In genomic region chr10:50314169-50315071, GRCh38 we compare ENCODE assay signal across 29 cellular contexts.
"Had no signal": no experiment of that assay in that cellular context is flagged by ENCODE, and none has a peak within 500 bp of the region (broad histone marks: within the 10 kb centered on the region; RNA-seq: fewer than 3 reads in every experiment).

No MANE protein-coding gene starts in this region.

- H3K27me3 Mint-ChIP-seq: dendritic cell treated with granulocyte-macrophage colony-stimulating factor and Interleukin-4, amounts not matched to agents 40 ng/mL and 50 ng/mL, for 4 days; naive B cell had no signal

- H3K27ac ChIP-seq: colonic mucosa, gastrocnemius medialis, prostate gland, right atrium auricular region, thoracic aorta, tibial nerve, upper lobe of left lung, uterus had no signal

- ATAC-seq: esophagus mucosa, gastrocnemius medialis, left lobe of liver, mucosa of descending colon, sciatic nerve had no signal

- H3K4me3 Mint-ChIP-seq: dendritic cell treated with granulocyte-macrophage colony-stimulating factor and Interleukin-4, amounts not matched to agents 40 ng/mL and 50 ng/mL, for 4 days; endodermal cell; mesothelial cell of epicardium; nephron progenitor cell had no signal

- H3K4me1 Mint-ChIP-seq: nephron progenitor cell had no signal

- H3K4me1 ChIP-seq: colonic mucosa, prostate gland, uterus had no signal

- H3K9me3 ChIP-seq: colonic mucosa, gastrocnemius medialis, prostate gland, right atrium auricular region, thoracic aorta, upper lobe of left lung, uterus had no signal

- H3K27ac Mint-ChIP-seq: dendritic cell treated with granulocyte-macrophage colony-stimulating factor and Interleukin-4, amounts not matched to agents 40 ng/mL and 50 ng/mL, for 4 days; endodermal cell; mesothelial cell of epicardium; nephron progenitor cell had no signal

- DNase-seq: colonic mucosa; effector CD8-positive, alpha-beta T cell; endodermal cell; foreskin fibroblast; gastrocnemius medialis; head of caudate nucleus; kidney; mesenchymal stem cell; mucosa of descending colon; naive B cell; nephron progenitor cell; nucleus accumbens; stimulated activated CD4-positive, alpha-beta T cell treated with anti-CD3 and anti-CD28 coated beads, Interleukin-12 subunit alpha, Interleukin-12 subunit beta, amount 100 ng/mL, for 4 hours; stimulated activated CD4-positive, alpha-beta T cell treated with anti-CD3 and anti-CD28 coated beads, Interleukin-1b, Interleukin-23, amount 100 ng/mL, for 48 hours; stimulated activated CD4-positive, alpha-beta T cell treated with anti-CD3 and anti-CD28 coated beads, Interleukin-4, amount 100 ng/mL, for 1 hour; stimulated activated CD8-positive, alpha-beta memory T cell treated with anti-CD3 and anti-CD28 coated beads, Interleukin-4, amount 100 ng/mL, for 48 hours; stimulated activated naive CD4-positive, alpha-beta T cell treated with Interleukin-2 at 50 U/mL for 16 hours; upper lobe of left lung; uterus had no signal

- H3K27me3 ChIP-seq: colonic mucosa, gastrocnemius medialis, right atrium auricular region, tibial nerve, upper lobe of left lung, uterus had no signal

- H3K36me3 ChIP-seq: colonic mucosa, prostate gland, uterus had no signal

- H3K4me3 ChIP-seq: colonic mucosa, gastrocnemius medialis, mucosa of descending colon, prostate gland, right atrium auricular region, smooth muscle cell, thoracic aorta, tibial nerve, upper lobe of left lung, uterus had no signal

- H3K9me3 Mint-ChIP-seq: endodermal cell, nephron progenitor cell had no signal

- H3K4me2 ChIP-seq: smooth muscle cell had no signal
